21 cellular contexts compared by ENCODE assay signal in genomic region chr1:227161470-227161869, GRCh38.
DNase-seq lines count a peak whose midpoint lies in the region; ATAC-seq, FAIRE-seq and TF ChIP-seq lines count a peak whose summit lies in the region.
"Had no signal": no experiment of that assay in that cellular context is flagged by ENCODE, and none has a peak within 500 bp of the region (broad histone marks: within the 10 kb centered on the region; RNA-seq: fewer than 3 reads in every experiment).

No MANE protein-coding gene starts in this region.

- H3K18ac ChIP-seq in mesenchymal stem cell (ENCODE audit: low read depth in 1 of 2, low read length in 2 of 2): no peak overlapping the region

- H2BK12ac ChIP-seq in mesenchymal stem cell (ENCODE audit: low read length in 2 of 2): no peak overlapping the region

- no peaks in the 10 kb centered on the region for H3K36me3 Mint-ChIP-seq in Calu3 (ENCODE audit: insufficient read depth, unreplicated experiment)
- H3K36me3 Mint-ChIP-seq: CD8-positive, alpha-beta T cell had no signal

- H3K27me3 Mint-ChIP-seq in Calu3 (ENCODE audit: unreplicated experiment): no peaks in the 10 kb centered on the region
- H3K27me3 Mint-ChIP-seq: CD4-positive, alpha-beta T cell had no signal

- H3K4me3 ChIP-seq in HepG2 (replicated peaks in 1 of 3; ENCODE audit: insufficient read depth in 1 of 3, low read depth in 2 of 3, low read length in 3 of 3): no peak overlapping the region
- H3K4me3 ChIP-seq in right lobe of liver: no peak overlapping the region
- no peak overlapping the region for H3K4me3 ChIP-seq in K562
- H3K4me3 ChIP-seq in mesenchymal stem cell (ENCODE audit: insufficient read depth in 1 of 2, low read depth in 1 of 2, low read length in 2 of 2): no peak overlapping the region
- H3K4me3 ChIP-seq: A549; BLaER1 treated with 17β-estradiol and CSF1 and Interleukin-3, amounts not matched to agents 10 nM and 100 nM had no signal

- H3K4me3 Mint-ChIP-seq in Calu3 (ENCODE audit: low read depth, unreplicated experiment): no peak overlapping the region
- H3K4me3 Mint-ChIP-seq: B cell; CD4-positive, alpha-beta T cell; CD8-positive, alpha-beta T cell had no signal

- H2AFZ ChIP-seq in HepG2 (ENCODE audit: low read length) (no peak overlapping the region), K562 (ENCODE audit: low read depth, low read length) (no peak overlapping the region), mesenchymal stem cell (ENCODE audit: low read depth, low read length) (no peak overlapping the region)

- no peak overlapping the region for H2BK120ac ChIP-seq in mesenchymal stem cell (ENCODE audit: low read depth, low read length)

- H3K4me1 ChIP-seq in HepG2 (ENCODE audit: insufficient read depth, low read length) (no peaks in the 10 kb centered on the region), right lobe of liver (no peaks in the 10 kb centered on the region), K562 (replicated peaks in 1 of 2; ENCODE audit: control insufficient read depth in 2 of 2, insufficient read depth in 2 of 2, low read length in 2 of 2) (no peaks in the 10 kb centered on the region; a peak in 1 of 5 replicates), mesenchymal stem cell (ENCODE audit: control insufficient read depth, insufficient read depth, low read depth, low read length) (no peaks in the 10 kb centered on the region)
- H3K4me1 ChIP-seq: A549, Caco-2 had no signal

- no peak overlapping the region for H4K91ac ChIP-seq in mesenchymal stem cell (ENCODE audit: low read length)

- no peak for TF ChIP-seq RAD21 in HepG2 (CRISPR knock-in tag; IDR thresholded peaks at IDR 0.05)
- TF ChIP-seq RAD21 in K562 (CRISPR knock-in tag; conservative IDR thresholded peaks at IDR 0.05 in 1 of 2, IDR thresholded peaks at IDR 0.05 in 1 of 2): no peak

- H2AK5ac ChIP-seq in mesenchymal stem cell (ENCODE audit: low read length, severe bottlenecking): no peak overlapping the region

- no peaks in the 10 kb centered on the region for H3K9me1 ChIP-seq in K562 (ENCODE audit: control insufficient read depth, insufficient read depth, low read length)

- TF ChIP-seq EP300 in HepG2 (IDR thresholded peaks at IDR 0.05; ENCODE audit: low read depth in 2 of 2, low read length in 2 of 2): no peak
- TF ChIP-seq EP300 in HepG2 (CRISPR knock-in tag; IDR thresholded peaks at IDR 0.05; ENCODE audit: borderline replicate concordance): no peak
- TF ChIP-seq EP300 in K562 (IDR thresholded peaks at IDR 0.05; ENCODE audit: low read length): no peak

- H3K79me2 ChIP-seq in HepG2 (ENCODE audit: insufficient read depth, low read length): no peaks in the 10 kb centered on the region
- peaks cover 48% of the 10 kb centered on the region for H3K79me2 ChIP-seq in K562 (ENCODE audit: control insufficient read depth, insufficient read depth, low read length)

- peaks cover 16% of the 10 kb centered on the region for H3K79me1 ChIP-seq in mesenchymal stem cell (replicated peaks; ENCODE audit: low read length, poor library complexity, severe bottlenecking)

- intact Hi-C loops in HepG2 (cut with micrococcal nuclease; ENCODE audit: unreplicated experiment) (loop anchor here (10.0 kb wide), 1 partner anchor 153 kb away; the partner anchor contains the start of gene CDC42BPA), right lobe of liver (cut with DNase I) (no loop called here), K562 (cut with micrococcal nuclease) (no loop called here), Calu3 (cut with micrococcal nuclease; ENCODE audit: unreplicated experiment) (no loop called here)

- H3K27ac Mint-ChIP-seq in Calu3 (ENCODE audit: unreplicated experiment): no peak overlapping the region
- H3K27ac Mint-ChIP-seq: B cell; CD4-positive, alpha-beta T cell; CD8-positive, alpha-beta T cell had no signal

- H3K36me3 ChIP-seq in HepG2 (replicated peaks in 1 of 2; ENCODE audit: control insufficient read depth in 1 of 2, insufficient read depth in 2 of 2, low read length in 2 of 2) (peaks cover 3 to 10% of the 10 kb centered on the region in 2 experiments; a peak in 3 of 5 replicates), right lobe of liver (peaks cover 0 to 2% (median 0%) of the 10 kb centered on the region in 4 donors), K562 (ENCODE audit: control insufficient read depth, insufficient read depth, low read length) (peaks cover 21% of the 10 kb centered on the region; the same call in 2 of the 3 replicates), mesenchymal stem cell (ENCODE audit: control insufficient read depth in 1 of 2, insufficient read depth in 2 of 2, low read depth in 1 of 2, low read length in 2 of 2) (peaks cover 6 to 20% of the 10 kb centered on the region in 2 experiments)

- H3K4ac ChIP-seq in mesenchymal stem cell (ENCODE audit: low read depth in 1 of 2, low read length in 2 of 2): no peak overlapping the region

- DNase-seq in HepG2 (ENCODE audit: low spot score): no peak
- no peak for DNase-seq in right lobe of liver
- DNase-seq in amniotic epithelial cell (ENCODE audit: low read depth): peak; percentile 8
- no peak for DNase-seq in K562 (ENCODE audit: extremely low read depth in 1 of 4, low spot score in 3 of 4)
- DNase-seq in mesenchymal stem cell: peak; percentile 16
- no peak for DNase-seq in Calu3
- no peak for DNase-seq in iPS-NIHi11 (ENCODE audit: low spot score)
- DNase-seq: AML-193; Caco-2; CD4-positive, alpha-beta T cell; CD8-positive, alpha-beta T cell; DMS79 treated with DMSO at 0.1 percent for 48 hours; GF-D8 had no signal

- no peak overlapping the region for H3K9ac ChIP-seq in HepG2 (ENCODE audit: insufficient read depth, low read depth, low read length)
- H3K9ac ChIP-seq in K562 (ENCODE audit: insufficient read depth in 1 of 2, low read depth in 2 of 2, low read length in 2 of 2): no peak overlapping the region
- no peak overlapping the region for H3K9ac ChIP-seq in mesenchymal stem cell (ENCODE audit: low read length)
- H3K9ac ChIP-seq: BLaER1 treated with 17β-estradiol and CSF1 and Interleukin-3, amounts not matched to agents 10 nM and 100 nM had no signal

- H4K8ac ChIP-seq in mesenchymal stem cell (ENCODE audit: low read length): no peak overlapping the region

- FAIRE-seq in HepG2 (lab: Jason Lieb, UNC): no peak
- no peak for FAIRE-seq in K562 (lab: Jason Lieb, UNC)
- FAIRE-seq: A549, GM12892, GM18507 had no signal

- H2BK15ac ChIP-seq in mesenchymal stem cell (ENCODE audit: low read depth, poor library complexity, severe bottlenecking): no peak overlapping the region

- no peak overlapping the region for H3K4me2 ChIP-seq in HepG2 (ENCODE audit: low read depth, low read length)
- H3K4me2 ChIP-seq in K562 (ENCODE audit: insufficient read depth, low read length): no peak overlapping the region
- H3K4me2 ChIP-seq in mesenchymal stem cell (ENCODE audit: low read length, poor library complexity, severe bottlenecking): no peak overlapping the region
- H3K4me2 ChIP-seq: A549; BLaER1 treated with 17β-estradiol and CSF1 and Interleukin-3, amounts not matched to agents 10 nM and 100 nM had no signal

- CTCF ChIA-PET in HepG2 (lab: Yijun Ruan, JAX; ENCODE audit: low intra/inter-chr PET ratio, low total read pairs): no interaction called here
- CTCF ChIA-PET in K562 (lab: Yijun Ruan, JAX; ENCODE audit: low intra/inter-chr PET ratio): no interaction called here
- CTCF ChIA-PET in Calu3 (lab: Charles Lee): no interaction called here

- H3K9me3 ChIP-seq in HepG2 (ENCODE audit: low read length): no peaks in the 10 kb centered on the region
- H3K9me3 ChIP-seq in right lobe of liver: no peaks in the 10 kb centered on the region
- no peaks in the 10 kb centered on the region for H3K9me3 ChIP-seq in K562 (replicated peaks; ENCODE audit: control insufficient read depth, insufficient read depth, low read depth, low read length)
- H3K9me3 ChIP-seq in mesenchymal stem cell (ENCODE audit: control insufficient read depth, low read length): no peaks in the 10 kb centered on the region
- H3K9me3 ChIP-seq: A549; BLaER1 treated with 17β-estradiol and CSF1 and Interleukin-3, amounts not matched to agents 10 nM and 100 nM; Caco-2 had no signal

- H4K20me1 ChIP-seq in HepG2 (ENCODE audit: insufficient read depth, low read length) (no peaks in the 10 kb centered on the region), K562 (replicated peaks; ENCODE audit: control insufficient read depth, insufficient read depth, low read length) (no peaks in the 10 kb centered on the region)
- H4K20me1 ChIP-seq: BLaER1 treated with 17β-estradiol and CSF1 and Interleukin-3, amounts not matched to agents 10 nM and 100 nM had no signal

- no peaks in the 10 kb centered on the region for H3K4me1 Mint-ChIP-seq in Calu3 (ENCODE audit: low read depth, unreplicated experiment)
- H3K4me1 Mint-ChIP-seq: B cell had no signal

- POLR2A ChIA-PET in HepG2 (lab: Yijun Ruan, JAX): no interaction called here
- POLR2A ChIA-PET in K562 (lab: Yijun Ruan, JAX): interaction anchor here (1.1 kb wide), 1 partner anchor 9 kb away, joined by 4 read pairs; no protein-coding TSS in a partner anchor

- no peaks in the 10 kb centered on the region for H3K27me3 ChIP-seq in HepG2 (ENCODE audit: control insufficient read depth in 1 of 2, insufficient read depth in 2 of 2, low read length in 2 of 2)
- H3K27me3 ChIP-seq in right lobe of liver: no peaks in the 10 kb centered on the region
- H3K27me3 ChIP-seq in K562 (ENCODE audit: control insufficient read depth in 2 of 2, insufficient read depth in 2 of 2, low read length in 2 of 2): no peaks in the 10 kb centered on the region
- H3K27me3 ChIP-seq in mesenchymal stem cell (ENCODE audit: control insufficient read depth in 1 of 2, insufficient read depth in 1 of 2, low read length in 2 of 2): no peaks in the 10 kb centered on the region
- H3K27me3 ChIP-seq: BLaER1 treated with 17β-estradiol and CSF1 and Interleukin-3, amounts not matched to agents 10 nM and 100 nM had no signal

- no peak overlapping the region for H3K14ac ChIP-seq in mesenchymal stem cell (ENCODE audit: low read length in 2 of 2)

- 48% methylated on average over 2 of the region's 2 CpGs for WGBS in HepG2 (ENCODE audit: low lambda C conversion rate)
- 39% methylated on average over 2 of the region's 2 CpGs for WGBS in right lobe of liver (ENCODE audit: insufficient coverage, low coverage, low lambda C conversion rate, missing lambda C conversion rate)
- WGBS in K562 (ENCODE audit: insufficient coverage, low coverage, missing lambda C conversion rate): 42% methylated on average over 2 of the region's 2 CpGs
- WGBS in mesenchymal stem cell: 50% methylated on average over 2 of the region's 2 CpGs

- TF ChIP-seq POLR2A in HepG2 (IDR thresholded peaks at IDR 0.05; ENCODE audit: insufficient read depth in 1 of 2, low read depth in 2 of 2, low read length in 2 of 2): no peak
- TF ChIP-seq POLR2A in right lobe of liver (IDR thresholded peaks at IDR 0.05): no peak
- TF ChIP-seq POLR2A in K562 (conservative IDR thresholded peaks at IDR 0.05): no peak

- BruUV-seq in HepG2 (replicated peaks; lab: Mats Ljungman, UMichigan): no TSS peak
- BruUV-seq in K562 (replicated peaks; lab: Mats Ljungman, UMichigan): no TSS peak
- no TSS peak for BruUV-seq in Calu3 (replicated peaks; lab: Mats Ljungman, UMichigan)

- no peak overlapping the region for H2BK5ac ChIP-seq in mesenchymal stem cell (ENCODE audit: low read depth, low read length, poor library complexity, severe bottlenecking)

- no peak overlapping the region for H3K23ac ChIP-seq in mesenchymal stem cell (ENCODE audit: low read length in 2 of 2)

- TF ChIP-seq CTCF in HepG2 (CRISPR knock-in tag; IDR thresholded peaks at IDR 0.05) (no peak), right lobe of liver (IDR thresholded peaks at IDR 0.05) (no peak), K562 (IDR thresholded peaks at IDR 0.05 in 2 of 3, conservative IDR thresholded peaks at IDR 0.05 in 1 of 3; ENCODE audit: insufficient read depth in 2 of 3, low read depth in 1 of 3, low read length in 3 of 3) (no peak), Calu3 (IDR thresholded peaks at IDR 0.05; ENCODE audit: unreplicated experiment) (no peak)

- H3K9me3 Mint-ChIP-seq in Calu3 (ENCODE audit: low read depth, unreplicated experiment): no peaks in the 10 kb centered on the region
- H3K9me3 Mint-ChIP-seq: CD4-positive, alpha-beta T cell; CD8-positive, alpha-beta T cell had no signal

- ATAC-seq in HepG2: no peak
- no peak for ATAC-seq in right lobe of liver
- no peak for ATAC-seq in K562
- ATAC-seq in HG02571 (IDR thresholded peaks at IDR 0.05; ENCODE audit: unreplicated experiment): no peak
- ATAC-seq: A549; CD8-positive, alpha-beta T cell had no signal

- in situ Hi-C loops in HepG2 (cut with HindIII; ENCODE audit: extremely low pct_ligation_motif_present, low pct_unique_long_range_greater_than_20kb): no loop called here
- in situ Hi-C loops in K562 (cut with MboI): no loop called here

- H3K27ac ChIP-seq in HepG2 (ENCODE audit: extremely low read length, insufficient read depth, low read length): no peak overlapping the region
- no peak overlapping the region for H3K27ac ChIP-seq in right lobe of liver
- H3K27ac ChIP-seq in K562 (ENCODE audit: extremely low read depth, low read depth, low read length): no peak overlapping the region
- no peak overlapping the region for H3K27ac ChIP-seq in mesenchymal stem cell (ENCODE audit: low read length, poor library complexity, severe bottlenecking)
- H3K27ac ChIP-seq: 22Rv1; A549; BLaER1 treated with 17β-estradiol and CSF1 and Interleukin-3, amounts not matched to agents 10 nM and 100 nM; C4-2B had no signal

Comparison
In these comparisons a context has a peak if more than half of its experiments do, and no peak if none do; other contexts are left out.
1. DNase-seq: peak in amniotic epithelial cell (single experiment) and mesenchymal stem cell (single experiment); none in HepG2 (single experiment), right lobe of liver (0 of 3), K562 (0 of 4), Calu3 (single experiment) and iPS-NIHi11 (single experiment).
2. Of the 241 proteins assayed by ChIP-seq in both HepG2 and K562: peak only in HepG2: none; only in K562: NFIC; in both: ZBTB40; in neither: 239.